In genomic region chr1:51344602-51345299, GRCh38 we compare ENCODE assay signal across 1 cellular context.
TF ChIP-seq lines count a peak whose summit lies in the region.

No MANE protein-coding gene starts in this region.

TF ChIP-seq in HepG2, 621 proteins besides CTCF, POLR2A, EP300 and RAD21 (continued from another document):
- TF ChIP-seq HMGXB4 (CRISPR knock-in tag; IDR thresholded peaks at IDR 0.05; ENCODE audit: borderline replicate concordance in 1 of 2, low read depth in 1 of 2): no peak
- TF ChIP-seq ZFP37 (CRISPR knock-in tag; IDR thresholded peaks at IDR 0.05; ENCODE audit: borderline replicate concordance): no peak
- TF ChIP-seq MTF2 (CRISPR knock-in tag; IDR thresholded peaks at IDR 0.05; ENCODE audit: borderline replicate concordance): 0 out of 2 replicates have a peak, but pooled peaks have one; percentile 64
- no peak for TF ChIP-seq HMGA1 (CRISPR knock-in tag; conservative IDR thresholded peaks at IDR 0.05)
- 0 out of 2 replicates have a peak, but pooled peaks have one; percentile 50 for TF ChIP-seq EZH2 (conservative IDR thresholded peaks at IDR 0.05; ENCODE audit: low read depth, low read length)
- TF ChIP-seq ZMYM3 (CRISPR knock-in tag; IDR thresholded peaks at IDR 0.05): no peak
- TF ChIP-seq HNRNPLL (IDR thresholded peaks at IDR 0.05; ENCODE audit: low read depth, low read length, poor library complexity, severe bottlenecking): peak; percentile 17
- no peak for TF ChIP-seq KDM4B (CRISPR knock-in tag; IDR thresholded peaks at IDR 0.05)
- no peak for TF ChIP-seq ZNF205 (CRISPR knock-in tag; IDR thresholded peaks at IDR 0.05)
- no peak for TF ChIP-seq ATM (IDR thresholded peaks at IDR 0.05; ENCODE audit: borderline replicate concordance)
- TF ChIP-seq ZBTB33 (CRISPR knock-in tag; IDR thresholded peaks at IDR 0.05): peak; percentile 19; the same call in 1 of the 2 replicates
- TF ChIP-seq ZNF550 (CRISPR knock-in tag; IDR thresholded peaks at IDR 0.05; ENCODE audit: borderline replicate concordance): 0 out of 2 replicates have a peak, but pooled peaks have one; percentile 36
- no peak for TF ChIP-seq SMAD3 (CRISPR knock-in tag; IDR thresholded peaks at IDR 0.05)
- TF ChIP-seq DBP (CRISPR knock-in tag; IDR thresholded peaks at IDR 0.05; ENCODE audit: not compliant biosample characterization): no peak
- TF ChIP-seq XRCC5 (optimal IDR thresholded peaks at IDR 0.05; ENCODE audit: low read length): no peak
- TF ChIP-seq MAZ (IDR thresholded peaks at IDR 0.05; ENCODE audit: borderline replicate concordance, low read depth, low read length): no peak
- TF ChIP-seq MAZ (CRISPR knock-in tag; IDR thresholded peaks at IDR 0.05; ENCODE audit: low read depth): 0 out of 2 replicates have a peak, but pooled peaks have one; percentile 16
- no peak for TF ChIP-seq ZNF639 (CRISPR knock-in tag; conservative IDR thresholded peaks at IDR 0.05)
- TF ChIP-seq POLR2AphosphoS2 (IDR thresholded peaks at IDR 0.05; ENCODE audit: low read depth, low read length): no peak
- TF ChIP-seq TOPORS (CRISPR knock-in tag; IDR thresholded peaks at IDR 0.05): no peak
- TF ChIP-seq SP5 (CRISPR knock-in tag; IDR thresholded peaks at IDR 0.05; ENCODE audit: borderline replicate concordance, low read depth): no peak
- no peak for TF ChIP-seq ZNF703 (CRISPR knock-in tag; IDR thresholded peaks at IDR 0.05; ENCODE audit: borderline replicate concordance)
- no peak for TF ChIP-seq ZNF12 (CRISPR knock-in tag; IDR thresholded peaks at IDR 0.05)
- TF ChIP-seq ZBTB20 (CRISPR knock-in tag; IDR thresholded peaks at IDR 0.05; ENCODE audit: borderline replicate concordance, low read depth): no peak
- TF ChIP-seq SRSF9 (IDR thresholded peaks at IDR 0.05; ENCODE audit: borderline replicate concordance, insufficient read depth, low read depth, low read length, poor library complexity, severe bottlenecking): no peak
- TF ChIP-seq POGK (CRISPR knock-in tag; conservative IDR thresholded peaks at IDR 0.05): no peak
- TF ChIP-seq ESRRA (CRISPR knock-in tag; IDR thresholded peaks at IDR 0.05; ENCODE audit: low read depth): 0 out of 2 replicates have a peak, but pooled peaks have one; percentile 11
- no peak for TF ChIP-seq ZFP82 (CRISPR knock-in tag; IDR thresholded peaks at IDR 0.05; ENCODE audit: borderline replicate concordance)
- TF ChIP-seq CREM (IDR thresholded peaks at IDR 0.05): no peak
- TF ChIP-seq CREM (CRISPR knock-in tag; IDR thresholded peaks at IDR 0.05): no peak
- no peak for TF ChIP-seq ARID3A (IDR thresholded peaks at IDR 0.05; ENCODE audit: low read depth, low read length)
- TF ChIP-seq ZNF687 (CRISPR knock-in tag; IDR thresholded peaks at IDR 0.05): no peak; the same call in 1 of the 2 replicates
- no peak for TF ChIP-seq FOXA3 (CRISPR knock-in tag; IDR thresholded peaks at IDR 0.05)
- no peak for TF ChIP-seq ZNF367 (CRISPR knock-in tag; IDR thresholded peaks at IDR 0.05; ENCODE audit: borderline replicate concordance)
- no peak for TF ChIP-seq SNAI1 (CRISPR knock-in tag; IDR thresholded peaks at IDR 0.05; ENCODE audit: borderline replicate concordance)
- no peak for TF ChIP-seq SRSF4 (IDR thresholded peaks at IDR 0.05; ENCODE audit: low read depth, low read length, poor library complexity, severe bottlenecking)
- no peak for TF ChIP-seq ARHGAP35 (CRISPR knock-in tag; IDR thresholded peaks at IDR 0.05; ENCODE audit: borderline replicate concordance)
- TF ChIP-seq IRF2 (CRISPR knock-in tag; IDR thresholded peaks at IDR 0.05): no peak
- no peak for TF ChIP-seq CC2D1A (CRISPR knock-in tag; IDR thresholded peaks at IDR 0.05)
- no peak for TF ChIP-seq ZNF678 (CRISPR knock-in tag; IDR thresholded peaks at IDR 0.05)
- TF ChIP-seq NR1H2 (CRISPR knock-in tag; IDR thresholded peaks at IDR 0.05; ENCODE audit: borderline replicate concordance, low read depth): no peak
- TF ChIP-seq ZNF446 (CRISPR knock-in tag; IDR thresholded peaks at IDR 0.05): no peak
- no peak for TF ChIP-seq ZNF552 (CRISPR knock-in tag; IDR thresholded peaks at IDR 0.05; ENCODE audit: borderline replicate concordance)
